In the genomic region with DNA sequence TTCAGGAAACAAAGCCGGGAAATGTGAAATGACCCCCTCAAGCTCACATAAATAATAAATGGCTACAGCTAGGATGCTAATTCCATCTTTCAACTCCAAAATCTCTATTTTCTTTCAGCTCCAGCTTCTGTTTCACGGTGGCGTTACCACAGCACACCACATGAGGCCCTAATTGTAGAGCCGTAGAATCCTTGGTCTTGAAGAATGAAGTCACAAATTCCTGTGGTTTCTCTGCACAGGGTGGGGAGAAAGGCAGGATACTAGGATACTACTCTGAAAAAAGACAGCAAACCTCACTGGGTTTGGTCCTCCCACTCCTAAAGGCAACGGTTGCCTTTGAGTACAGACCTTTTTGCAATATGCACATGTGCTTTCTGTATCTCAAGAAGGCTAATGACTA, we compare ENCODE assay signal across 12 cellular contexts. TPM values are rescaled to one million over a fixed set of nuclear protein-coding genes. Genes with fewer than 3 reads are reported as not detected.
DNase-seq lines count a peak whose midpoint lies in the region; ATAC-seq, FAIRE-seq and TF ChIP-seq lines count a peak whose summit lies in the region.
"Had no signal": no experiment of that assay in that cellular context is flagged by ENCODE, and none has a peak within 500 bp of the region (broad histone marks: within the 10 kb centered on the region; RNA-seq: fewer than 3 reads in every experiment).

No MANE protein-coding gene starts in this region.

- WGBS in mesenchymal stem cell, result 10% methylated on average over 5 of the region's 5 CpGs
- no CpG with 5 or more reads among the region's 5 CpGs for WGBS in H9 (ENCODE audit: extremely low coverage, insufficient read length, low lambda C conversion rate)

- no peak overlapping the region for H3K56ac ChIP-seq in H9 (ENCODE audit: insufficient read length, low read depth, low read length)

- H2AFZ ChIP-seq in mesenchymal stem cell (ENCODE audit: low read depth, low read length) (no peak overlapping the region), H9 (ENCODE audit: low read length) (no peak overlapping the region)

- H3K9me3 ChIP-seq in mesenchymal stem cell (ENCODE audit: control insufficient read depth, low read length), result no peaks in the 10 kb centered on the region
- H3K9me3 ChIP-seq in H9 (ENCODE audit: control insufficient read depth, low read depth, low read length), result no peaks in the 10 kb centered on the region

- H3K18ac ChIP-seq in mesenchymal stem cell (ENCODE audit: low read depth in 1 of 2, low read length in 2 of 2) (peak overlapping the region in 1 of 2 experiments; percentile 65), H9 (ENCODE audit: insufficient read length, low read depth, low read length) (no peak overlapping the region)

- CTCF ChIA-PET in activated naive CD4-positive, alpha-beta T cell treated with anti-CD3 and anti-CD28 coated beads for 36 hours (lab: Charles Lee), result interaction anchor here (0.5 to 0.6 kb wide), 2 partner anchors 11 to 49 kb away, joined by 3 read pairs; no protein-coding TSS in a partner anchor

- H4K91ac ChIP-seq in mesenchymal stem cell (ENCODE audit: low read length) (no peak overlapping the region), H9 (ENCODE audit: insufficient read length, low read depth, low read length) (no peak overlapping the region)

- H3K4me3 ChIP-seq in AG10803 (ENCODE audit: low read length) (no peak overlapping the region), brain microvascular endothelial cell (ENCODE audit: low read depth, low read length) (no peak overlapping the region), mesenchymal stem cell (ENCODE audit: insufficient read depth in 1 of 2, low read depth in 1 of 2, low read length in 2 of 2) (no peak overlapping the region)

- no peak for FAIRE-seq in frontal cortex (lab: Jason Lieb, UNC)

- H3K9ac ChIP-seq in mesenchymal stem cell (ENCODE audit: low read length), result peak overlapping the region; percentile 68
- no peak overlapping the region for H3K9ac ChIP-seq in H9 (ENCODE audit: extremely low read depth, insufficient read length, low read length)

- H2BK15ac ChIP-seq in mesenchymal stem cell (ENCODE audit: low read depth, poor library complexity, severe bottlenecking) (no peak overlapping the region), H9 (ENCODE audit: low read depth, low read length) (no peak overlapping the region)

- no peaks in the 10 kb centered on the region for H3K9me3 Mint-ChIP-seq in activated naive CD4-positive, alpha-beta T cell treated with anti-CD3 and anti-CD28 coated beads for 36 hours
- H3K9me3 Mint-ChIP-seq in H9, result no peaks in the 10 kb centered on the region

- H2BK12ac ChIP-seq in mesenchymal stem cell (ENCODE audit: low read length in 2 of 2), result no peak overlapping the region
- no peak overlapping the region for H2BK12ac ChIP-seq in H9 (ENCODE audit: insufficient read length, low read depth, low read length)

- no peak overlapping the region for H4K5ac ChIP-seq in H9 (ENCODE audit: insufficient read length, low read depth, low read length)

- H3K4me2 ChIP-seq in mesenchymal stem cell (ENCODE audit: low read length, poor library complexity, severe bottlenecking), result no peak overlapping the region
- H3K4me2 ChIP-seq in H9 (ENCODE audit: insufficient read depth, insufficient read length, low read length), result no peak overlapping the region

- DNase-seq in AG10803 (ENCODE audit: low read depth), result peak; percentile 95
- DNase-seq in LHCN-M2 (ENCODE audit: low read depth), result peak; percentile 90
- peak; percentile 94 for DNase-seq in brain microvascular endothelial cell
- DNase-seq in mesenchymal stem cell, result peak; percentile 94
- no peak for DNase-seq in activated naive CD4-positive, alpha-beta T cell treated with anti-CD3 and anti-CD28 coated beads for 36 hours
- no peak for DNase-seq in frontal cortex (ENCODE audit: low spot score in 2 of 2)
- DNase-seq in H9, result no peak
- DNase-seq: activated CD4-positive, CD25-positive, alpha-beta regulatory T cell; activated naive CD4-positive, alpha-beta T cell treated with Interleukin-2 at 50 U/mL for 16 hours; erythroblast; NCI-H82 had no signal

- H3T11ph ChIP-seq in H9 (ENCODE audit: low read length), result no peak overlapping the region

- H3K14ac ChIP-seq in mesenchymal stem cell (ENCODE audit: low read length in 2 of 2), result no peak overlapping the region
- no peak overlapping the region for H3K14ac ChIP-seq in H9 (ENCODE audit: insufficient read depth, low read length)

- no peak overlapping the region for H3K27ac Mint-ChIP-seq in activated naive CD4-positive, alpha-beta T cell treated with anti-CD3 and anti-CD28 coated beads for 36 hours
- no peak overlapping the region for H3K27ac Mint-ChIP-seq in H9

- H3K79me2 ChIP-seq in H9 (ENCODE audit: insufficient read depth, low read length), result no peaks in the 10 kb centered on the region

- H2BK120ac ChIP-seq in mesenchymal stem cell (ENCODE audit: low read depth, low read length), result no peak overlapping the region
- H2BK120ac ChIP-seq in H9 (ENCODE audit: low read depth, low read length, poor library complexity, severe bottlenecking), result no peak overlapping the region

- no peaks in the 10 kb centered on the region for H3K23me2 ChIP-seq in H9 (ENCODE audit: insufficient read length, low read depth, low read length, poor library complexity, severe bottlenecking)

- ATAC-seq in GM18873 (IDR thresholded peaks at IDR 0.05; ENCODE audit: low FRiP score, unreplicated experiment), result no peak

- H3K36me3 ChIP-seq in brain microvascular endothelial cell (replicated peaks) (no peaks in the 10 kb centered on the region), mesenchymal stem cell (ENCODE audit: control insufficient read depth in 1 of 2, insufficient read depth in 2 of 2, low read depth in 1 of 2, low read length in 2 of 2) (peaks cover 0 to 7% of the 10 kb centered on the region in 2 experiments)

- H3K4me3 Mint-ChIP-seq in activated naive CD4-positive, alpha-beta T cell treated with anti-CD3 and anti-CD28 coated beads for 36 hours, result no peak overlapping the region
- no peak overlapping the region for H3K4me3 Mint-ChIP-seq in H9

- peaks cover 3% of the 10 kb centered on the region for H3K27me3 Mint-ChIP-seq in activated naive CD4-positive, alpha-beta T cell treated with anti-CD3 and anti-CD28 coated beads for 36 hours (ENCODE audit: low read depth)
- H3K27me3 Mint-ChIP-seq in H9 (ENCODE audit: low read depth), result peaks cover 2% of the 10 kb centered on the region; the same call in 1 of the 2 replicates

- no peak overlapping the region for H2BK20ac ChIP-seq in H9 (ENCODE audit: low read depth, low read length, poor library complexity, severe bottlenecking)

- in situ Hi-C loops in brain microvascular endothelial cell (cut with HindIII; ENCODE audit: low pct_ligation_motif_present, low sequenced_read_pairs), result no loop called here

- no peaks in the 10 kb centered on the region for H4K20me1 ChIP-seq in H9 (ENCODE audit: control insufficient read depth, insufficient read depth, insufficient read length)

- no peaks in the 10 kb centered on the region for H3K4me1 Mint-ChIP-seq in activated naive CD4-positive, alpha-beta T cell treated with anti-CD3 and anti-CD28 coated beads for 36 hours (ENCODE audit: low read depth)
- peaks cover 0 to 5% of the 10 kb centered on the region in 2 experiments; a peak in 2 of 4 replicates for H3K4me1 Mint-ChIP-seq in H9

- H3K79me1 ChIP-seq in mesenchymal stem cell (replicated peaks; ENCODE audit: low read length, poor library complexity, severe bottlenecking), result no peaks in the 10 kb centered on the region
- H3K79me1 ChIP-seq in H9 (ENCODE audit: insufficient read depth, low read depth, low read length, poor library complexity, severe bottlenecking), result no peaks in the 10 kb centered on the region

- H3K4me1 ChIP-seq in mesenchymal stem cell (ENCODE audit: control insufficient read depth, insufficient read depth, low read depth, low read length), result peaks cover 8% of the 10 kb centered on the region
- H3K4me1 ChIP-seq in H9 (ENCODE audit: insufficient read depth, low read length), result no peaks in the 10 kb centered on the region

- peak overlapping the region; percentile 45 for H4K8ac ChIP-seq in mesenchymal stem cell (ENCODE audit: low read length)
- no peak overlapping the region for H4K8ac ChIP-seq in H9 (replicated peaks; ENCODE audit: insufficient read length, low read depth, low read length)

- intact Hi-C loops in activated naive CD4-positive, alpha-beta T cell treated with anti-CD3 and anti-CD28 coated beads for 36 hours (cut with micrococcal nuclease), result no loop called here

- H3K23ac ChIP-seq in mesenchymal stem cell (ENCODE audit: low read length in 2 of 2), result no peak overlapping the region
- H3K23ac ChIP-seq in H9 (ENCODE audit: insufficient read length, low read depth, low read length), result no peak overlapping the region

- TF ChIP-seq CTCF in AG10803 (conservative IDR thresholded peaks at IDR 0.05; ENCODE audit: low read length), result peak; percentile 60
- TF ChIP-seq CTCF in brain microvascular endothelial cell (IDR thresholded peaks at IDR 0.05; ENCODE audit: low read depth, low read length, missing control alignments), result peak; percentile 68
- no peak for TF ChIP-seq CTCF in H9 (conservative IDR thresholded peaks at IDR 0.05)

- H2BK5ac ChIP-seq in mesenchymal stem cell (ENCODE audit: low read depth, low read length, poor library complexity, severe bottlenecking), result no peak overlapping the region
- no peak overlapping the region for H2BK5ac ChIP-seq in H9 (ENCODE audit: insufficient read length, low read length)

- no peaks in the 10 kb centered on the region for H3K36me3 Mint-ChIP-seq in activated naive CD4-positive, alpha-beta T cell treated with anti-CD3 and anti-CD28 coated beads for 36 hours (ENCODE audit: low read depth)
- H3K36me3 Mint-ChIP-seq in H9 (ENCODE audit: insufficient read depth in 1 of 3, low read depth in 3 of 3), result peaks cover 4 to 19% (median 18%) of the 10 kb centered on the region in 3 experiments; a peak in 6 of 7 replicates

- H3K4ac ChIP-seq in mesenchymal stem cell (ENCODE audit: low read depth in 1 of 2, low read length in 2 of 2) (peak overlapping the region in 1 of 2 experiments; percentile 2), H9 (ENCODE audit: low read depth, low read length) (no peak overlapping the region)

- H3K27me3 ChIP-seq in brain microvascular endothelial cell (replicated peaks), result no peaks in the 10 kb centered on the region
- H3K27me3 ChIP-seq in mesenchymal stem cell (ENCODE audit: control insufficient read depth in 1 of 2, insufficient read depth in 1 of 2, low read length in 2 of 2), result peaks cover 0 to 3% of the 10 kb centered on the region in 2 experiments
- H3K27me3 ChIP-seq in H9 (ENCODE audit: insufficient read depth, low read length), result no peaks in the 10 kb centered on the region

- H2AK5ac ChIP-seq in mesenchymal stem cell (ENCODE audit: low read length, severe bottlenecking) (no peak overlapping the region), H9 (ENCODE audit: insufficient read length, low read length) (no peak overlapping the region)

- H3K27ac ChIP-seq in brain microvascular endothelial cell (peak overlapping the region; percentile 6), mesenchymal stem cell (ENCODE audit: low read length, poor library complexity, severe bottlenecking) (peak overlapping the region; percentile 11), H9 (ENCODE audit: insufficient read length, low read depth, low read length) (no peak overlapping the region)

RNA-seq across cellular contexts. Expression of a gene that starts 13.9 kb away (rescaled TPM):
- total RNA-seq in LHCN-M2 (2014; rRNA removed), result 175 and 234 TPM in 2 replicates
- polyA plus RNA-seq in LHCN-M2 (2012), result 73.2 TPM
- 93.4 TPM for polyA plus RNA-seq in mesenchymal stem cell (2013, experiment 1 of 2)
- polyA plus RNA-seq in mesenchymal stem cell (2013, experiment 2 of 2), result 95.5 TPM
- 10 to 100 TPM; 80.9 to 84.0 TPM for total RNA-seq in activated naive CD4-positive, alpha-beta T cell treated with anti-CD3 and anti-CD28 coated beads for 36 hours
- 236 TPM for total RNA-seq in frontal cortex
- 97.5 and 108 TPM in 2 replicates for total RNA-seq in H9 (2021)

RNA-seq across cellular contexts. Expression of a gene that starts 56.8 kb away (rescaled TPM):
- total RNA-seq in LHCN-M2 (2014; rRNA removed), result 0.32 and 0.52 TPM in 2 replicates
- 2.4 TPM for polyA plus RNA-seq in LHCN-M2 (2012)
- polyA plus RNA-seq in mesenchymal stem cell (2013, experiment 1 of 2), result 0.95 TPM
- 1.1 TPM for polyA plus RNA-seq in mesenchymal stem cell (2013, experiment 2 of 2)
- under 1 TPM in 1 of 2 experiments, not detected in 1; 0.21 TPM for total RNA-seq in activated naive CD4-positive, alpha-beta T cell treated with anti-CD3 and anti-CD28 coated beads for 36 hours
- 64.8 TPM for total RNA-seq in frontal cortex
- 3.6 and 4.8 TPM in 2 replicates for total RNA-seq in H9 (2021)

Comparison
In these comparisons a context has a peak if more than half of its experiments do, and no peak if none do; other contexts are left out.
1. DNase-seq: peak in AG10803 (single experiment), LHCN-M2 (single experiment), brain microvascular endothelial cell (single experiment) and mesenchymal stem cell (single experiment); none in activated naive CD4-positive, alpha-beta T cell treated with anti-CD3 and anti-CD28 coated beads for 36 hours (single experiment), frontal cortex (0 of 2) and H9 (single experiment).
2. RNA of a gene that starts 56.8 kb away (total RNA-seq): 64.8 TPM in frontal cortex (single experiment); 3.6 to 4.8 TPM in H9, 0.32 to 0.52 TPM in LHCN-M2 and 0.21 TPM in activated naive CD4-positive, alpha-beta T cell treated with anti-CD3 and anti-CD28 coated beads for 36 hours; every median in the first group is over 10 times any median in the second.